18 cellular contexts compared by ENCODE assay signal in the genomic region with DNA sequence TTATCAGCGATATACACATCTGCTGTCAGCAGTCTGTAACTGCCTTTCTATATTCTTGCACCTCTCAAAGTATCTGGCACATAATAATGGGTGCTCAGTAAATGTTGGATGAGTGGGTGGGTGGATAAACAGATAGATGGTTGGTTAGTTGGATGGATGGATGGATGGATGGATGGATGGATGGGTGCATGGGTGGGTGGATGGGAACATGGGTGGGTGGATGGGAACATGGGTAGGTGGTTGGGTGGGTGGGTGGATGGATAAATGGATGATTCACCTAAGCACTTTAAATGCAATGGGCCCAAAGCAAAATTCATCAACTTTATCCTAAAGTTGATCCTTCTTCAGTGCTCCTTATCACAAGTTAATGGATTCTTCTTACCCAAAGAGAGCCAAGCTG. TPM values are rescaled to one million over a fixed set of nuclear protein-coding genes. Genes with fewer than 3 reads are reported as not detected.
DNase-seq lines count a peak whose midpoint lies in the region; ATAC-seq and TF ChIP-seq lines count a peak whose summit lies in the region.
"Had no signal": no experiment of that assay in that cellular context is flagged by ENCODE, and none has a peak within 500 bp of the region (broad histone marks: within the 10 kb centered on the region; RNA-seq: fewer than 3 reads in every experiment).

No MANE protein-coding gene starts in this region.

- no peak for TF ChIP-seq CTCF in natural killer cell (IDR thresholded peaks at IDR 0.05)

- no peak for ATAC-seq in natural killer cell
- no peak for ATAC-seq in natural killer cell treated with Interleukin-12 subunit alpha and Interleukin-12 subunit beta and Interleukin-15 and Interleukin-18, amount 100 ng/mL, for 72 hours
- ATAC-seq in stimulated activated effector memory CD8-positive, alpha-beta T cell treated with anti-CD3 and anti-CD28 coated beads, Interleukin-12 subunit alpha, Interleukin-12 subunit beta, amount 100 ng/mL, for 72 hours = no peak
- ATAC-seq: GM12878, HCT116 had no signal

- intact Hi-C loops in activated CD4-positive, alpha-beta memory T cell treated with anti-CD3 and anti-CD28 coated beads for 36 hours (cut with micrococcal nuclease) = no loop called here
- intact Hi-C loops in natural killer cell (cut with micrococcal nuclease) = no loop called here

- CTCF ChIA-PET in activated CD4-positive, alpha-beta memory T cell treated with anti-CD3 and anti-CD28 coated beads, Interleukin-2, amount 10 ng/mL, durations not matched to agents 7 days and 5 days (lab: Charles Lee) = interaction anchor here (1.5 kb wide), 1 partner anchor 25 kb away, joined by 3 read pairs; no protein-coding TSS in a partner anchor
- CTCF ChIA-PET in activated CD4-positive, alpha-beta memory T cell treated with anti-CD3 and anti-CD28 coated beads for 36 hours (lab: Charles Lee) = interaction anchor here (2.3 kb wide), 1 partner anchor 21 kb away, joined by 4 read pairs; no protein-coding TSS in a partner anchor

- H3K4me1 Mint-ChIP-seq in activated CD4-positive, alpha-beta memory T cell treated with anti-CD3 and anti-CD28 coated beads, Interleukin-2, amount 10 ng/mL, durations not matched to agents 7 days and 5 days = peaks cover 12% of the 10 kb centered on the region
- peaks cover 15% of the 10 kb centered on the region for H3K4me1 Mint-ChIP-seq in activated CD4-positive, alpha-beta memory T cell treated with anti-CD3 and anti-CD28 coated beads for 36 hours (ENCODE audit: low read depth)
- peaks cover 29 to 42% of the 10 kb centered on the region in 2 donors for H3K4me1 Mint-ChIP-seq in natural killer cell
- peaks cover 16 to 26% of the 10 kb centered on the region in 2 donors for H3K4me1 Mint-ChIP-seq in natural killer cell treated with Interleukin-12 subunit alpha and Interleukin-12 subunit beta and Interleukin-15 and Interleukin-18, amount 100 ng/mL, for 72 hours (ENCODE audit: low read depth in 2 of 2)
- H3K4me1 Mint-ChIP-seq in stimulated activated effector memory CD8-positive, alpha-beta T cell treated with anti-CD3 and anti-CD28 coated beads, Interleukin-12 subunit alpha, Interleukin-12 subunit beta, amount 100 ng/mL, for 72 hours = peaks cover 17% of the 10 kb centered on the region
- H3K4me1 Mint-ChIP-seq: B cell had no signal

- H3K36me3 Mint-ChIP-seq in activated CD4-positive, alpha-beta memory T cell treated with anti-CD3 and anti-CD28 coated beads, Interleukin-2, amount 10 ng/mL, durations not matched to agents 7 days and 5 days (ENCODE audit: low read depth) = peaks cover 63% of the 10 kb centered on the region
- H3K36me3 Mint-ChIP-seq in activated CD4-positive, alpha-beta memory T cell treated with anti-CD3 and anti-CD28 coated beads for 36 hours = peaks cover 40% of the 10 kb centered on the region
- H3K36me3 Mint-ChIP-seq in natural killer cell = peaks cover 16% of the 10 kb centered on the region
- peaks cover 18% of the 10 kb centered on the region for H3K36me3 Mint-ChIP-seq in natural killer cell treated with Interleukin-12 subunit alpha and Interleukin-12 subunit beta and Interleukin-15 and Interleukin-18, amount 100 ng/mL, for 72 hours
- H3K36me3 Mint-ChIP-seq in stimulated activated effector memory CD8-positive, alpha-beta T cell treated with anti-CD3 and anti-CD28 coated beads, Interleukin-12 subunit alpha, Interleukin-12 subunit beta, amount 100 ng/mL, for 72 hours = peaks cover 97% of the 10 kb centered on the region

- H3K27me3 Mint-ChIP-seq in activated CD4-positive, alpha-beta memory T cell treated with anti-CD3 and anti-CD28 coated beads, Interleukin-2, amount 10 ng/mL, durations not matched to agents 7 days and 5 days = no peaks in the 10 kb centered on the region
- H3K27me3 Mint-ChIP-seq in activated CD4-positive, alpha-beta memory T cell treated with anti-CD3 and anti-CD28 coated beads for 36 hours = no peaks in the 10 kb centered on the region
- H3K27me3 Mint-ChIP-seq in natural killer cell (ENCODE audit: low read depth in 2 of 2) = no peaks in the 10 kb centered on the region
- no peaks in the 10 kb centered on the region for H3K27me3 Mint-ChIP-seq in natural killer cell treated with Interleukin-12 subunit alpha and Interleukin-12 subunit beta and Interleukin-15 and Interleukin-18, amount 100 ng/mL, for 72 hours
- H3K27me3 Mint-ChIP-seq: B cell; CD4-positive, CD25-positive, alpha-beta regulatory T cell had no signal

- POLR2A ChIA-PET in activated CD4-positive, alpha-beta memory T cell treated with anti-CD3 and anti-CD28 coated beads, Interleukin-2, amount 10 ng/mL, durations not matched to agents 7 days and 5 days (lab: Charles Lee) = no interaction called here
- POLR2A ChIA-PET in activated CD4-positive, alpha-beta memory T cell treated with anti-CD3 and anti-CD28 coated beads for 36 hours (lab: Charles Lee) = no interaction called here

- peaks cover 6% of the 10 kb centered on the region for H3K9me3 Mint-ChIP-seq in activated CD4-positive, alpha-beta memory T cell treated with anti-CD3 and anti-CD28 coated beads, Interleukin-2, amount 10 ng/mL, durations not matched to agents 7 days and 5 days
- H3K9me3 Mint-ChIP-seq in activated CD4-positive, alpha-beta memory T cell treated with anti-CD3 and anti-CD28 coated beads for 36 hours = peaks cover 10% of the 10 kb centered on the region
- no peaks in the 10 kb centered on the region for H3K9me3 Mint-ChIP-seq in natural killer cell
- peaks cover 8% of the 10 kb centered on the region for H3K9me3 Mint-ChIP-seq in natural killer cell treated with Interleukin-12 subunit alpha and Interleukin-12 subunit beta and Interleukin-15 and Interleukin-18, amount 100 ng/mL, for 72 hours
- H3K9me3 Mint-ChIP-seq in stimulated activated effector memory CD8-positive, alpha-beta T cell treated with anti-CD3 and anti-CD28 coated beads, Interleukin-12 subunit alpha, Interleukin-12 subunit beta, amount 100 ng/mL, for 72 hours = peaks cover 5% of the 10 kb centered on the region
- H3K9me3 Mint-ChIP-seq: CD8-positive, alpha-beta T cell; HFFc6 had no signal

- peak overlapping the region; percentile 9 for H3K27ac Mint-ChIP-seq in activated CD4-positive, alpha-beta memory T cell treated with anti-CD3 and anti-CD28 coated beads, Interleukin-2, amount 10 ng/mL, durations not matched to agents 7 days and 5 days
- no peak overlapping the region for H3K27ac Mint-ChIP-seq in activated CD4-positive, alpha-beta memory T cell treated with anti-CD3 and anti-CD28 coated beads for 36 hours
- H3K27ac Mint-ChIP-seq in natural killer cell = peak overlapping the region; percentile 73
- peak overlapping the region in 1 of 2 donors; percentile 48 for H3K27ac Mint-ChIP-seq in natural killer cell treated with Interleukin-12 subunit alpha and Interleukin-12 subunit beta and Interleukin-15 and Interleukin-18, amount 100 ng/mL, for 72 hours
- peak overlapping the region; percentile 70 for H3K27ac Mint-ChIP-seq in stimulated activated effector memory CD8-positive, alpha-beta T cell treated with anti-CD3 and anti-CD28 coated beads, Interleukin-12 subunit alpha, Interleukin-12 subunit beta, amount 100 ng/mL, for 72 hours
- H3K27ac Mint-ChIP-seq: B cell, HFFc6 had no signal

- no peak for DNase-seq in activated CD4-positive, alpha-beta memory T cell treated with anti-CD3 and anti-CD28 coated beads, Interleukin-2, amount 10 ng/mL, durations not matched to agents 7 days and 5 days
- no peak for DNase-seq in activated CD4-positive, alpha-beta memory T cell treated with anti-CD3 and anti-CD28 coated beads for 36 hours
- DNase-seq in natural killer cell (no peak), ecto neural progenitor cell (ENCODE audit: low spot score) (no peak)
- no peak for DNase-seq in natural killer cell treated with Interleukin-12 subunit alpha and Interleukin-12 subunit beta and Interleukin-15 and Interleukin-18, amount 100 ng/mL, for 72 hours (ENCODE audit: low spot score)
- no peak for DNase-seq in stimulated activated effector memory CD8-positive, alpha-beta T cell treated with anti-CD3 and anti-CD28 coated beads, Interleukin-12 subunit alpha, Interleukin-12 subunit beta, amount 100 ng/mL, for 72 hours (ENCODE audit: low spot score in 2 of 2)
- DNase-seq: CD4-positive, CD25-positive, alpha-beta regulatory T cell; CD8-positive, alpha-beta T cell; DMS 273 treated with DMSO at 0.1 percent for 48 hours; DMS79; EL; GDM1; GM23248; H7; HFFc6 had no signal

- H3K4me3 Mint-ChIP-seq in activated CD4-positive, alpha-beta memory T cell treated with anti-CD3 and anti-CD28 coated beads, Interleukin-2, amount 10 ng/mL, durations not matched to agents 7 days and 5 days = no peak overlapping the region
- H3K4me3 Mint-ChIP-seq in activated CD4-positive, alpha-beta memory T cell treated with anti-CD3 and anti-CD28 coated beads for 36 hours = no peak overlapping the region
- H3K4me3 Mint-ChIP-seq in natural killer cell = no peak overlapping the region
- no peak overlapping the region for H3K4me3 Mint-ChIP-seq in natural killer cell treated with Interleukin-12 subunit alpha and Interleukin-12 subunit beta and Interleukin-15 and Interleukin-18, amount 100 ng/mL, for 72 hours
- H3K4me3 Mint-ChIP-seq in stimulated activated effector memory CD8-positive, alpha-beta T cell treated with anti-CD3 and anti-CD28 coated beads, Interleukin-12 subunit alpha, Interleukin-12 subunit beta, amount 100 ng/mL, for 72 hours = no peak overlapping the region
- H3K4me3 Mint-ChIP-seq: B cell; CD4-positive, CD25-positive, alpha-beta regulatory T cell; CD8-positive, alpha-beta T cell; HFFc6 had no signal

RNA-seq across cellular contexts. Expression of gene HELZ, which starts 48.6 kb away (rescaled TPM):
- 100 to 1,000 TPM in 1 of 2 experiments, 10 to 100 TPM in 1; 98.2 to 109 TPM for total RNA-seq in activated CD4-positive, alpha-beta memory T cell treated with anti-CD3 and anti-CD28 coated beads, Interleukin-2, amount 10 ng/mL, durations not matched to agents 7 days and 5 days
- total RNA-seq in activated CD4-positive, alpha-beta memory T cell treated with anti-CD3 and anti-CD28 coated beads for 36 hours = 10 to 100 TPM; 52.0 to 53.1 TPM
- 100 to 1,000 TPM; 274 to 355 (median 292) TPM for total RNA-seq in natural killer cell
- 100 to 1,000 TPM; 106 to 110 TPM for total RNA-seq in natural killer cell treated with Interleukin-12 subunit alpha and Interleukin-12 subunit beta and Interleukin-15 and Interleukin-18, amount 100 ng/mL, for 72 hours
